ENCODE assay signal across 35 cellular contexts in genomic region chr12:71230542-71230941, GRCh38.
"Had no signal": no experiment of that assay in that cellular context is flagged by ENCODE, and none has a peak within 500 bp of the region (broad histone marks: within the 10 kb centered on the region; RNA-seq: fewer than 3 reads in every experiment).

No MANE protein-coding gene starts in this region.

- H3K36me3 ChIP-seq: MG63 had no signal

- H3K4me3 ChIP-seq: MG63 had no signal

- DNase-seq: Karpas-422, Kasumi-1, MG63, MM.1S, MV-4-11, NCI-H1048, NCI-H1092, NCI-H1092 treated with DMSO at 0.1 percent for 48 hours, NCI-H1105, NCI-H1105 treated with DMSO at 0.1 percent for 48 hours, NCI-H1417, NCI-H1417 treated with DMSO at 0.1 percent for 48 hours, NCI-H1436, NCI-H1436 treated with DMSO at 0.1 percent for 48 hours, NCI-H146, NCI-H1694, NCI-H1694 treated with DMSO at 0.1 percent for 48 hours, NCI-H187, NCI-H187 treated with DMSO at 0.1 percent for 48 hours, NCI-H1930, NCI-H2029, NCI-H2029 treated with DMSO at 0.1 percent for 48 hours, NCI-H2081, NCI-H2081 treated with DMSO at 0.1 percent for 48 hours, NCI-H2107, NCI-H2171, NCI-H2171 treated with DMSO at 0.1 percent for 48 hours, NCI-H2227 treated with DMSO at 0.1 percent for 48 hours, NCI-H226, NCI-H345, NCI-H446, NCI-H446 treated with DMSO at 0.1 percent for 48 hours, NCI-H510A, NCI-H510A treated with DMSO at 0.1 percent for 48 hours, NCI-H524 had no signal

- H3K27me3 ChIP-seq: MG63 had no signal

- H3K9me3 ChIP-seq: MG63 had no signal
